16 cellular contexts compared by ENCODE assay signal in genomic region chr5:69527128-69527745, GRCh38. TPM values are rescaled to one million over a fixed set of nuclear protein-coding genes. Genes with fewer than 3 reads are reported as not detected.
DNase-seq lines count a peak whose midpoint lies in the region; ATAC-seq, FAIRE-seq and TF ChIP-seq lines count a peak whose summit lies in the region.
"Had no signal": no experiment of that assay in that cellular context is flagged by ENCODE, and none has a peak within 500 bp of the region (broad histone marks: within the 10 kb centered on the region; RNA-seq: fewer than 3 reads in every experiment).

No MANE protein-coding gene starts in this region.

- no peaks in the 10 kb centered on the region for H3K9me1 ChIP-seq in K562 (ENCODE audit: control insufficient read depth, insufficient read depth, low read length)

- H3K36me3 ChIP-seq in K562 (ENCODE audit: control insufficient read depth, insufficient read depth, low read length), result no peaks in the 10 kb centered on the region
- H3K36me3 ChIP-seq: BLaER1 treated with 17β-estradiol and CSF1 and Interleukin-3, amounts not matched to agents 10 nM and 100 nM had no signal

- TF ChIP-seq CTCF in K562 (IDR thresholded peaks at IDR 0.05 in 2 of 3, conservative IDR thresholded peaks at IDR 0.05 in 1 of 3; ENCODE audit: insufficient read depth in 2 of 3, low read depth in 1 of 3, low read length in 3 of 3) (no peak), mesothelial cell of epicardium (IDR thresholded peaks at IDR 0.05; ENCODE audit: unreplicated experiment) (no peak)

- no peaks in the 10 kb centered on the region for H3K79me2 ChIP-seq in K562 (ENCODE audit: control insufficient read depth, insufficient read depth, low read length)

- WGBS in K562 (ENCODE audit: insufficient coverage, low coverage, missing lambda C conversion rate), result 3% methylated on average over 6 of the region's 7 CpGs

- no peak overlapping the region for H3K9ac ChIP-seq in K562 (ENCODE audit: insufficient read depth in 1 of 2, low read depth in 2 of 2, low read length in 2 of 2)
- H3K9ac ChIP-seq: BLaER1 treated with 17β-estradiol and CSF1 and Interleukin-3, amounts not matched to agents 10 nM and 100 nM; SK-N-SH had no signal

- no TSS peak for BruUV-seq in K562 (replicated peaks; lab: Mats Ljungman, UMichigan)

- H3K4me3 ChIP-seq in K562, result no peak overlapping the region
- H3K4me3 ChIP-seq: BLaER1 treated with 17β-estradiol and CSF1 and Interleukin-3, amounts not matched to agents 10 nM and 100 nM; GM12878 had no signal

- in situ Hi-C loops in K562 (cut with MboI), result loop anchor here (25.0 kb wide), 1 partner anchor 910 kb away; no protein-coding TSS in a partner anchor

- peaks cover 12% of the 10 kb centered on the region for H3K4me1 Mint-ChIP-seq in mesothelial cell of epicardium

- no peak for TF ChIP-seq POLR2A in K562 (conservative IDR thresholded peaks at IDR 0.05)

- H3K27me3 ChIP-seq in K562 (ENCODE audit: control insufficient read depth in 2 of 2, insufficient read depth in 2 of 2, low read length in 2 of 2), result peaks cover 22 to 25% of the 10 kb centered on the region in 2 experiments
- H3K27me3 ChIP-seq: BLaER1 treated with 17β-estradiol and CSF1 and Interleukin-3, amounts not matched to agents 10 nM and 100 nM had no signal

- H3K4me3 Mint-ChIP-seq in mesothelial cell of epicardium, result no peak overlapping the region

- peaks cover 12% of the 10 kb centered on the region for H3K36me3 Mint-ChIP-seq in mesothelial cell of epicardium

- no peaks in the 10 kb centered on the region; a peak in 1 of 5 replicates for H3K4me1 ChIP-seq in K562 (replicated peaks in 1 of 2; ENCODE audit: control insufficient read depth in 2 of 2, insufficient read depth in 2 of 2, low read length in 2 of 2)

- intact Hi-C loops in K562 (cut with micrococcal nuclease), result no loop called here

- POLR2A ChIA-PET in K562 (lab: Yijun Ruan, JAX), result interaction anchor here (0.9 to 1.2 kb wide), 2 partner anchors 8 to 10 kb away, joined by 3 read pairs; no protein-coding TSS in a partner anchor

- peak; percentile 25 for DNase-seq in DMS53 (lab: John Stamatoyannopoulos, UW)
- no peak for DNase-seq in DMS53 treated with DMSO at 0.1 percent for 48 hours (lab: John Stamatoyannopoulos, UW; ENCODE audit: unreplicated experiment)
- no peak for DNase-seq in K562 (ENCODE audit: extremely low read depth in 1 of 4, low spot score in 3 of 4)
- DNase-seq in mesothelial cell of epicardium (ENCODE audit: low spot score in 2 of 2, unreplicated experiment in 2 of 2), result no peak
- no peak for DNase-seq in iPS-NIHi7 (ENCODE audit: extremely low spot score)
- no peak for DNase-seq in mesenteric fat pad (ENCODE audit: low spot score)
- DNase-seq in NCI-H510A treated with DMSO at 0.1 percent for 48 hours (lab: John Stamatoyannopoulos, UW), result no peak
- DNase-seq: NCI-H1092 treated with DMSO at 0.1 percent for 48 hours, NCI-H1694, Right ventricle myocardium superior, SK-N-SH had no signal

- no peak overlapping the region for H2AFZ ChIP-seq in K562 (ENCODE audit: low read depth, low read length)

- CTCF ChIA-PET in K562 (lab: Yijun Ruan, JAX; ENCODE audit: low intra/inter-chr PET ratio), result no interaction called here

- no peaks in the 10 kb centered on the region for H3K9me3 ChIP-seq in K562 (replicated peaks; ENCODE audit: control insufficient read depth, insufficient read depth, low read depth, low read length)
- H3K9me3 ChIP-seq: BLaER1 treated with 17β-estradiol and CSF1 and Interleukin-3, amounts not matched to agents 10 nM and 100 nM; SK-N-SH had no signal

- H3K27me3 Mint-ChIP-seq in mesothelial cell of epicardium (ENCODE audit: low read depth), result no peaks in the 10 kb centered on the region

- no peak overlapping the region for H3K4me2 ChIP-seq in K562 (ENCODE audit: insufficient read depth, low read length)
- H3K4me2 ChIP-seq: BLaER1 treated with 17β-estradiol and CSF1 and Interleukin-3, amounts not matched to agents 10 nM and 100 nM; SK-N-SH had no signal

- no peaks in the 10 kb centered on the region for H4K20me1 ChIP-seq in K562 (replicated peaks; ENCODE audit: control insufficient read depth, insufficient read depth, low read length)
- H4K20me1 ChIP-seq: BLaER1 treated with 17β-estradiol and CSF1 and Interleukin-3, amounts not matched to agents 10 nM and 100 nM had no signal

- ATAC-seq in K562 (no peak), GM18870 (IDR thresholded peaks at IDR 0.05; ENCODE audit: unreplicated experiment) (no peak)
- ATAC-seq: GM12878 had no signal

- H3K9me3 Mint-ChIP-seq in mesothelial cell of epicardium, result peaks cover 4% of the 10 kb centered on the region

- no peak for TF ChIP-seq RAD21 in K562 (CRISPR knock-in tag; conservative IDR thresholded peaks at IDR 0.05 in 1 of 2, IDR thresholded peaks at IDR 0.05 in 1 of 2)

- H3K27ac ChIP-seq in K562 (ENCODE audit: extremely low read depth, low read depth, low read length), result no peak overlapping the region
- H3K27ac ChIP-seq: BLaER1 treated with 17β-estradiol and CSF1 and Interleukin-3, amounts not matched to agents 10 nM and 100 nM; HL-60 had no signal

- H3K27ac Mint-ChIP-seq in mesothelial cell of epicardium, result peak overlapping the region; percentile 34

- no peak for FAIRE-seq in K562 (lab: Jason Lieb, UNC)
- FAIRE-seq: GM12878, GM19239 had no signal

- no peak for TF ChIP-seq EP300 in K562 (IDR thresholded peaks at IDR 0.05; ENCODE audit: low read length)

TF ChIP-seq in K562, 482 proteins besides CTCF, POLR2A, EP300 and RAD21:
- no peak for TF ChIP-seq NR2C1 (IDR thresholded peaks at IDR 0.05)
- TF ChIP-seq NR2C1 (tag; IDR thresholded peaks at IDR 0.05), result no peak
- TF ChIP-seq ZKSCAN1 (IDR thresholded peaks at IDR 0.05; ENCODE audit: low read depth, low read length), result 0 out of 2 replicates have a peak, but pooled peaks have one; percentile 52
- TF ChIP-seq RHOXF2B (CRISPR knock-in tag; conservative IDR thresholded peaks at IDR 0.05), result no peak
- peak; percentile 53 for TF ChIP-seq CEBPB (tag; IDR thresholded peaks at IDR 0.05)
- no peak for TF ChIP-seq IRF9 (tag; IDR thresholded peaks at IDR 0.05)
- TF ChIP-seq ZNF696 (CRISPR knock-in tag; conservative IDR thresholded peaks at IDR 0.05), result no peak
- no peak for TF ChIP-seq CEBPG (CRISPR knock-in tag; IDR thresholded peaks at IDR 0.05)
- TF ChIP-seq CEBPG (tag; conservative IDR thresholded peaks at IDR 0.05 in 1 of 2, IDR thresholded peaks at IDR 0.05 in 1 of 2), result peak; percentile 9 to 39; a peak in 1 of 4 replicates
- no peak for TF ChIP-seq POLR2H (tag; IDR thresholded peaks at IDR 0.05; ENCODE audit: low read depth)
TF ChIP-seq in K562: peak in this region for 3.

RNA-seq across cellular contexts. Expression of gene GTF2H2C, which starts 32.8 kb away (rescaled TPM):
- total RNA-seq in K562 (2011; cell fraction: chromatin; rRNA removed; ENCODE audit: low replicate concordance), result 49.2 and 146 TPM in 2 replicates
- total RNA-seq in K562 (2011; cell fraction: nucleolus; rRNA removed), result 35.5 and 36.3 TPM in 2 replicates
- total RNA-seq in K562 (2011; cell fraction: nucleoplasm; rRNA removed), result 69.7 and 140 TPM in 2 replicates
- total RNA-seq in K562 (2014; rRNA removed), result 55.6 and 67.3 TPM in 2 replicates
- 107 and 117 TPM in 2 replicates for total RNA-seq in K562 (2014; rRNA removed; fragmentation: Illumina TruSeq; extraction: Trizol)
- 107 and 108 TPM in 2 replicates for total RNA-seq in K562 (2015; rRNA removed; fragmentation: Illumina TruSeq; extraction: Trizol)
- 54.9 and 59.6 TPM in 2 replicates for total RNA-seq in K562 (2021)
- 56.7 and 81.6 TPM in 2 replicates for polyA plus RNA-seq in K562 (2011; rRNA removed)
- 23.3 and 29.0 TPM in 2 replicates for polyA plus RNA-seq in K562 (2011; cell fraction: cytosol; rRNA removed)
- 36.3 and 36.8 TPM in 2 replicates for polyA plus RNA-seq in K562 (2011; cell fraction: nucleus; rRNA removed)
- polyA plus RNA-seq in K562 (2012), result 33.6 and 50.9 TPM in 2 replicates
- polyA plus RNA-seq in K562 (2014; fragmentation: Illumina TruSeq; extraction: Trizol), result 74.5 and 87.7 TPM in 2 replicates
- 100 to 1,000 TPM in 1 of 2 experiments, 10 to 100 TPM in 1; 91.7 to 106 TPM for polyA plus RNA-seq in K562 (2014; fragmentation: Nextera tagmentation; extraction: Ambion mirVana)
- 65.2 and 71.3 TPM in 2 replicates for polyA plus RNA-seq in K562 (2014; rRNA removed)
- 64.3 and 65.9 TPM in 2 replicates for polyA minus RNA-seq in K562 (2011; rRNA and poly(A)+ RNA removed)
- 14.9 and 23.0 TPM in 2 replicates for polyA minus RNA-seq in K562 (2011; cell fraction: cytosol; rRNA and poly(A)+ RNA removed)
- 36.6 and 60.4 TPM in 2 replicates for polyA minus RNA-seq in K562 (2011; cell fraction: nucleus; rRNA and poly(A)+ RNA removed)
- total RNA-seq in mesothelial cell of epicardium, result 41.8 to 46.2 TPM (median 46.0 TPM) in 3 replicates
- total RNA-seq in mesenteric fat pad, result 26.7 TPM

RNA-seq across cellular contexts. Expression of gene OCLN, which starts 34.6 kb away (rescaled TPM):
- total RNA-seq in K562 (2011; cell fraction: chromatin; rRNA removed; ENCODE audit: low replicate concordance), result 0.58 and 2.8 TPM in 2 replicates
- total RNA-seq in K562 (2011; cell fraction: nucleolus; rRNA removed), result 0.33 and 0.53 TPM in 2 replicates
- total RNA-seq in K562 (2011; cell fraction: nucleoplasm; rRNA removed), result 1.4 and 2.7 TPM in 2 replicates
- total RNA-seq in K562 (2014; rRNA removed) (0.05 and 0.08 TPM in 2 replicates), K562 (2014; rRNA removed; fragmentation: Illumina TruSeq; extraction: Trizol) (0.22 and 0.29 TPM in 2 replicates), K562 (2015; rRNA removed; fragmentation: Illumina TruSeq; extraction: Trizol) (0.23 and 0.29 TPM in 2 replicates), K562 (2021) (0.27 and 0.29 TPM in 2 replicates), mesothelial cell of epicardium (36.1 to 37.8 TPM (median 37.0 TPM) in 3 replicates), mesenteric fat pad (1.3 TPM)
- polyA plus RNA-seq in K562 (2011; rRNA removed) (0.09 and 0.15 TPM in 2 replicates), K562 (2014; fragmentation: Illumina TruSeq; extraction: Trizol) (0.03 and 0.06 TPM in 2 replicates), K562 (2014; fragmentation: Nextera tagmentation; extraction: Ambion mirVana) (under 1 TPM; 0.06 to 0.08 TPM), K562 (2014; rRNA removed) (0.19 and 0.22 TPM in 2 replicates)
- polyA plus RNA-seq in K562 (2011; cell fraction: cytosol; rRNA removed), result 0.01 and 0.03 TPM in 2 replicates
- 0.11 and 0.20 TPM in 2 replicates for polyA plus RNA-seq in K562 (2011; cell fraction: nucleus; rRNA removed)
- 0.09 and 0.11 TPM in 2 replicates for polyA plus RNA-seq in K562 (2012)
- 0.39 and 0.42 TPM in 2 replicates for polyA minus RNA-seq in K562 (2011; rRNA and poly(A)+ RNA removed)
- 0.19 TPM in 1 of 2 replicates, not detected in the other for polyA minus RNA-seq in K562 (2011; cell fraction: cytosol; rRNA and poly(A)+ RNA removed)
- polyA minus RNA-seq in K562 (2011; cell fraction: nucleus; rRNA and poly(A)+ RNA removed), result 0.40 and 0.44 TPM in 2 replicates
